Comparison of ENCODE assay signal across 18 cellular contexts in the genomic region with DNA sequence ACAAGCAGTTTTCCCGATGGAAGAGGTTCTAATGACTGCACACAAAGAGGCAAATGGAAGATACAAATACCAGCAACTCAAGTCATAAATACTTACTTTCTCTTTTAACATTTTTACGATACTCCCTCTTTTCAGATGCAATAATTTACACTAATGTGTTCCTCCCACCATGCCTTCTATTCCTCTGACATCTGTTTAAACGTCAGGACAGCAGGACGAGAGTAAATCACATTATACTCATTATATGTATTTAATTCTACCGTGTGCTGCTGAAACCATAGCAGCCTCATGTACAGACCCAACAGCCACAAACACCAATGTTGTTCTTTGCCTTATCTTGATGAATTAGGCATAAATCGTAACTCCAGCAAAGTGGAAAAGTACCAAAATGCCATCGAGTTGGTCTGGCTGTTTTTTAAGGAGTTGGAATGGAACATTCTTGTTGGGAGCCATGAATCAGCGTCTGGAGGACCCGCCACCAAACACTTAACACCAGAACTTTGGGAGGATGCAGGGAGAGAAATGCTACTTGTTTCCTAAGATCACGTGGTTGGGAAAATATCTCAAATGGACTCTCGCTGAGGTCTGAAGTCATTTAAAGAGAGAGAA.
"Had no signal": no experiment of that assay in that cellular context is flagged by ENCODE, and none has a peak within 500 bp of the region (broad histone marks: within the 10 kb centered on the region; RNA-seq: fewer than 3 reads in every experiment).

No MANE protein-coding gene starts in this region.

- H3K27me3 ChIP-seq: esophagus muscularis mucosa, neural progenitor cell, ovary had no signal

- H2AFZ ChIP-seq: neural progenitor cell had no signal

- DNase-seq: activated CD4-positive, alpha-beta T cell treated with anti-CD3 and anti-CD28 coated beads, Interleukin-2, amount 10 ng/mL, durations not matched to agents 24 days and 14 days; activated CD4-positive, CD25-positive, alpha-beta regulatory T cell; activated CD8-positive, alpha-beta memory T cell treated with anti-CD3 and anti-CD28 coated beads, Interleukin-2, amount 50 U/mL, for 48 hours; activated gamma-delta T cell; activated T-cell treated with anti-CD3 and anti-CD28 coated beads, Interleukin-2, amount 50 U/mL, for 72 hours; amygdala; cortex of kidney; effector CD4-positive, alpha-beta T cell; foreskin fibroblast; glutamatergic neuron; left ventricle myocardium superior; ovary; stimulated activated CD4-positive, alpha-beta T cell treated with anti-CD3 and anti-CD28 coated beads, Interleukin-2, amount 100 ng/mL, for 48 hours; trophoblast cell had no signal

- H3K9ac ChIP-seq: neural progenitor cell had no signal

- H3K4me2 ChIP-seq: neural progenitor cell had no signal

- H3K27ac ChIP-seq: neural progenitor cell, ovary had no signal

- ATAC-seq: activated naive CD4-positive, alpha-beta T cell treated with anti-CD3 and anti-CD28 coated beads, Interleukin-2, amount 50 U/mL, for 72 hours; activated T-cell treated with anti-CD3 and anti-CD28 coated beads, Interleukin-2, amount 50 U/mL, for 72 hours; left ventricle myocardium superior; stimulated activated memory B cell treated with anti-CD40 and anti-IgM and Interleukin-4, amounts not matched to agents 10 μg/mL and 1 μg/mL and 100 μg/mL, for 72 hours had no signal

- H3K36me3 ChIP-seq: esophagus muscularis mucosa, neural progenitor cell, ovary had no signal

- H3K4me3 ChIP-seq: esophagus muscularis mucosa, neural progenitor cell, ovary had no signal
